In the genomic region with DNA sequence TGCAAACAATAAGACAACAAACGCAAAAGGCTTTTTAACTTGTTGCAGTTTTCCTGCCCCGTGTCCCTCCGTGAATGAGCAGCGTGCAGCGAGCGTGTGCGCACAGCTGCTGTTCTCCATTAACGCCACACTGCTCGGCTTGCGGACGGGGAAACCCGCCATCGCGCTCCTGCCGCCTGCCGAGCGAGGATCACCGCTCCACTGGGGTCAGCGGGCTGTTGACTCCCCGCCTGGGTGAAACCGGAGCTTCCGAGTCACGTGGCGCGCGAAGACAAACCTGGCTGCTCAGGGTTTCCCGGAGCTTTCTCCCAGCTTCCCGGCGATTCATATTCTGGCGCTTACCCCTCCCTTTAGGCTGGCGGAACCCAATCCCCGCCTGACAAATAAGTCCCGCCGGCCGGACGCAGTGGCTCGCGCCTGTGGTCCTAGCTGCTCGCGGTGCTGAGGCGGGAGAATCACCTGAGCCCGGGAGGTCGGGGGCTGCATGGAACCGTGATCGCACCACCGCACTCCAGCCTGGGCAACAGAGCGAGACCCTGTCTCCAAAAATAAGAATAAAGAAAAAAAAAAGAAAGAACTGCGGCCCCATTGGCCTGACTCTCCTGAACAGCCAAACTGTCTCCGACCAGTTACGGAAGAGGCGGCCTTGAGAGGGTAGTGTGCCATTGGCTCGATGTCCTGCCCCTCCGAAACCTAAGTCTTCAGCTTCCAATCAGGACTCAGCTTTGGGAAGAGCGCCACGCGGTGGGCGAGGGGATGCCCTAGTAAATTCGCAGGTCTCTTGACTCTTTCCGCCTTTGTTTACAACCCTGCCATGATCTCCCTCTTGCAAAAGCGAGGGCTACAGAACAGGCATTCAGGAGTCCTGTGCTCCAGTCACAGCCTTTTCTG, we compare ENCODE assay signal across 1 cellular context.
A peak's percentile ranks its signal among the peaks of the same experiment; 100 is the strongest.
TF ChIP-seq lines count a peak whose summit lies in the region.

A gene with protein sequence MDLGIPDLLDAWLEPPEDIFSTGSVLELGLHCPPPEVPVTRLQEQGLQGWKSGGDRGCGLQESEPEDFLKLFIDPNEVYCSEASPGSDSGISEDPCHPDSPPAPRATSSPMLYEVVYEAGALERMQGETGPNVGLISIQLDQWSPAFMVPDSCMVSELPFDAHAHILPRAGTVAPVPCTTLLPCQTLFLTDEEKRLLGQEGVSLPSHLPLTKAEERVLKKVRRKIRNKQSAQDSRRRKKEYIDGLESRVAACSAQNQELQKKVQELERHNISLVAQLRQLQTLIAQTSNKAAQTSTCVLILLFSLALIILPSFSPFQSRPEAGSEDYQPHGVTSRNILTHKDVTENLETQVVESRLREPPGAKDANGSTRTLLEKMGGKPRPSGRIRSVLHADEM (plus strand): TSS at position 794 of the 891 bp plus-strand sequence. CDS start 624 bp downstream, outside the sequence.

TF ChIP-seq in H1, 55 proteins besides CTCF, POLR2A, EP300 and RAD21 (continues in another document):
- TF ChIP-seq POLR2AphosphoS5 (IDR thresholded peaks at IDR 0.05; ENCODE audit: low read depth, low read length) (peak; percentile 93), SUZ12 (IDR thresholded peaks at IDR 0.05; ENCODE audit: low read length) (no peak), BACH1 (IDR thresholded peaks at IDR 0.05; ENCODE audit: low read length) (no peak), ASH2L (IDR thresholded peaks at IDR 0.05; ENCODE audit: low read length) (peak; percentile 90), CBX8 (IDR thresholded peaks at IDR 0.05; ENCODE audit: borderline replicate concordance, low read depth, low read length) (no peak), RBBP5 (IDR thresholded peaks at IDR 0.05; ENCODE audit: borderline replicate concordance, low read depth, low read length) (peak; percentile 74), CBX5 (IDR thresholded peaks at IDR 0.05; ENCODE audit: low read depth, low read length) (no peak), CEBPB (IDR thresholded peaks at IDR 0.05; ENCODE audit: low read depth, low read length) (no peak), YY1 (IDR thresholded peaks at IDR 0.05; ENCODE audit: low read depth, low read length) (peak; percentile 83; the same call in 1 of the 2 replicates), BCL11A (IDR thresholded peaks at IDR 0.05; ENCODE audit: low read depth in 2 of 2, low read length in 2 of 2) (no peak), NANOG (IDR thresholded peaks at IDR 0.05; ENCODE audit: insufficient read depth, low read depth, low read length, poor library complexity, severe bottlenecking) (no peak), HDAC6 (IDR thresholded peaks at IDR 0.05; ENCODE audit: low read depth, low read length) (no peak), POU5F1 (IDR thresholded peaks at IDR 0.05; ENCODE audit: low read depth, low read length) (no peak), SP2 (IDR thresholded peaks at IDR 0.05; ENCODE audit: low read length) (peak; percentile 69), CHD1 (IDR thresholded peaks at IDR 0.05; ENCODE audit: low read depth, low read length) (no peak), FOSL1 (IDR thresholded peaks at IDR 0.05; ENCODE audit: insufficient read depth, low read depth, low read length) (no peak), EZH2 (IDR thresholded peaks at IDR 0.05; ENCODE audit: low read depth, low read length, severe bottlenecking) (no peak), TAF1 (IDR thresholded peaks at IDR 0.05; ENCODE audit: low read depth, low read length) (peak; percentile 87), EGR1 (IDR thresholded peaks at IDR 0.05; ENCODE audit: borderline replicate concordance, low read depth, low read length) (no peak), ZNF274 (IDR thresholded peaks at IDR 0.05; ENCODE audit: borderline replicate concordance, extremely low read depth, low read length) (no peak), HDAC2 (IDR thresholded peaks at IDR 0.05; ENCODE audit: borderline replicate concordance in 1 of 2, low read depth in 2 of 2, low read length in 2 of 2) (peak in 1 of 2 experiments; percentile 90; a peak in 1 of 4 replicates), RXRA (IDR thresholded peaks at IDR 0.05; ENCODE audit: insufficient read depth, low read depth, low read length) (no peak), CHD2 (IDR thresholded peaks at IDR 0.05; ENCODE audit: low read length) (peak; percentile 91), MAFK (IDR thresholded peaks at IDR 0.05; ENCODE audit: low read depth, low read length) (0 out of 2 replicates have a peak, but pooled peaks have one; percentile 15), JUN (IDR thresholded peaks at IDR 0.05; ENCODE audit: low read depth, low read length) (no peak), RNF2 (IDR thresholded peaks at IDR 0.05; ENCODE audit: borderline replicate concordance, low read depth, low read length, missing control alignments, poor library complexity, severe bottlenecking) (no peak), BRCA1 (IDR thresholded peaks at IDR 0.05; ENCODE audit: low read depth, low read length) (0 out of 2 replicates have a peak, but pooled peaks have one; percentile 6), PHF8 (conservative IDR thresholded peaks at IDR 0.05; ENCODE audit: low read depth, low read length) (peak; percentile 76), JUND (IDR thresholded peaks at IDR 0.05; ENCODE audit: low read length) (no peak), SP4 (IDR thresholded peaks at IDR 0.05; ENCODE audit: low read length) (peak; percentile 74; the same call in 1 of the 2 replicates), KDM4A (IDR thresholded peaks at IDR 0.05; ENCODE audit: low read depth, low read length, severe bottlenecking) (peak; percentile 74), TBP (IDR thresholded peaks at IDR 0.05; ENCODE audit: low read depth, low read length) (peak; percentile 81), SAP30 (IDR thresholded peaks at IDR 0.05; ENCODE audit: insufficient read depth, insufficient replicate concordance, low read length) (peak; percentile 6), SIN3A (conservative IDR thresholded peaks at IDR 0.05 in 1 of 2, IDR thresholded peaks at IDR 0.05 in 1 of 2; ENCODE audit: low read depth in 1 of 2, low read length in 2 of 2) (peak; percentile 51 to 69; a peak in 3 of 4 replicates), KDM5A (IDR thresholded peaks at IDR 0.05; ENCODE audit: low read length) (no peak; the same call in 1 of the 2 replicates), SRF (IDR thresholded peaks at IDR 0.05; ENCODE audit: low read depth, low read length) (no peak), TEAD4 (IDR thresholded peaks at IDR 0.05; ENCODE audit: low read depth, low read length) (no peak), RFX5 (IDR thresholded peaks at IDR 0.05; ENCODE audit: borderline replicate concordance, low read depth, low read length) (peak; percentile 36; the same call in 1 of the 2 replicates), CREB1 (IDR thresholded peaks at IDR 0.05) (peak; percentile 46; the same call in 1 of the 2 replicates), TCF12 (IDR thresholded peaks at IDR 0.05; ENCODE audit: low read depth, low read length) (no peak), GABPA (IDR thresholded peaks at IDR 0.05; ENCODE audit: borderline replicate concordance, insufficient read depth, low read length) (no peak), SIRT6 (IDR thresholded peaks at IDR 0.05; ENCODE audit: low read length) (no peak), TAF7 (optimal IDR thresholded peaks at IDR 0.05; ENCODE audit: borderline replicate concordance, low read depth, low read length) (peak; percentile 76), CTBP2 (IDR thresholded peaks at IDR 0.05; ENCODE audit: borderline replicate concordance, insufficient read depth, insufficient read length, low read length) (no peak)
- TF ChIP-seq, protein P1, sequence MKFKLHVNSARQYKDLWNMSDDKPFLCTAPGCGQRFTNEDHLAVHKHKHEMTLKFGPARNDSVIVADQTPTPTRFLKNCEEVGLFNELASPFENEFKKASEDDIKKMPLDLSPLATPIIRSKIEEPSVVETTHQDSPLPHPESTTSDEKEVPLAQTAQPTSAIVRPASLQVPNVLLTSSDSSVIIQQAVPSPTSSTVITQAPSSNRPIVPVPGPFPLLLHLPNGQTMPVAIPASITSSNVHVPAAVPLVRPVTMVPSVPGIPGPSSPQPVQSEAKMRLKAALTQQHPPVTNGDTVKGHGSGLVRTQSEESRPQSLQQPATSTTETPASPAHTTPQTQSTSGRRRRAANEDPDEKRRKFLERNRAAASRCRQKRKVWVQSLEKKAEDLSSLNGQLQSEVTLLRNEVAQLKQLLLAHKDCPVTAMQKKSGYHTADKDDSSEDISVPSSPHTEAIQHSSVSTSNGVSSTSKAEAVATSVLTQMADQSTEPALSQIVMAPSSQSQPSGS (IDR thresholded peaks at IDR 0.05; ENCODE audit: low read length), result no peak
- TF ChIP-seq, protein P2, sequence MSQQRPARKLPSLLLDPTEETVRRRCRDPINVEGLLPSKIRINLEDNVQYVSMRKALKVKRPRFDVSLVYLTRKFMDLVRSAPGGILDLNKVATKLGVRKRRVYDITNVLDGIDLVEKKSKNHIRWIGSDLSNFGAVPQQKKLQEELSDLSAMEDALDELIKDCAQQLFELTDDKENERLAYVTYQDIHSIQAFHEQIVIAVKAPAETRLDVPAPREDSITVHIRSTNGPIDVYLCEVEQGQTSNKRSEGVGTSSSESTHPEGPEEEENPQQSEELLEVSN (IDR thresholded peaks at IDR 0.05), result peak; percentile 83
- TF ChIP-seq, protein P3, sequence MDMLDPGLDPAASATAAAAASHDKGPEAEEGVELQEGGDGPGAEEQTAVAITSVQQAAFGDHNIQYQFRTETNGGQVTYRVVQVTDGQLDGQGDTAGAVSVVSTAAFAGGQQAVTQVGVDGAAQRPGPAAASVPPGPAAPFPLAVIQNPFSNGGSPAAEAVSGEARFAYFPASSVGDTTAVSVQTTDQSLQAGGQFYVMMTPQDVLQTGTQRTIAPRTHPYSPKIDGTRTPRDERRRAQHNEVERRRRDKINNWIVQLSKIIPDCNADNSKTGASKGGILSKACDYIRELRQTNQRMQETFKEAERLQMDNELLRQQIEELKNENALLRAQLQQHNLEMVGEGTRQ (IDR thresholded peaks at IDR 0.05; ENCODE audit: low read length), result peak; percentile 90
- TF ChIP-seq, protein P4, sequence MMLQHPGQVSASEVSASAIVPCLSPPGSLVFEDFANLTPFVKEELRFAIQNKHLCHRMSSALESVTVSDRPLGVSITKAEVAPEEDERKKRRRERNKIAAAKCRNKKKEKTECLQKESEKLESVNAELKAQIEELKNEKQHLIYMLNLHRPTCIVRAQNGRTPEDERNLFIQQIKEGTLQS (IDR thresholded peaks at IDR 0.05; ENCODE audit: insufficient read depth, low read depth, low read length), result 0 out of 2 replicates have a peak, but pooled peaks have one; percentile 65
- TF ChIP-seq, protein P5, sequence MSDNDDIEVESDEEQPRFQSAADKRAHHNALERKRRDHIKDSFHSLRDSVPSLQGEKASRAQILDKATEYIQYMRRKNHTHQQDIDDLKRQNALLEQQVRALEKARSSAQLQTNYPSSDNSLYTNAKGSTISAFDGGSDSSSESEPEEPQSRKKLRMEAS (IDR thresholded peaks at IDR 0.05), result peak; percentile 93
